Comparison of ENCODE assay signal across 12 cellular contexts in the genomic region with DNA sequence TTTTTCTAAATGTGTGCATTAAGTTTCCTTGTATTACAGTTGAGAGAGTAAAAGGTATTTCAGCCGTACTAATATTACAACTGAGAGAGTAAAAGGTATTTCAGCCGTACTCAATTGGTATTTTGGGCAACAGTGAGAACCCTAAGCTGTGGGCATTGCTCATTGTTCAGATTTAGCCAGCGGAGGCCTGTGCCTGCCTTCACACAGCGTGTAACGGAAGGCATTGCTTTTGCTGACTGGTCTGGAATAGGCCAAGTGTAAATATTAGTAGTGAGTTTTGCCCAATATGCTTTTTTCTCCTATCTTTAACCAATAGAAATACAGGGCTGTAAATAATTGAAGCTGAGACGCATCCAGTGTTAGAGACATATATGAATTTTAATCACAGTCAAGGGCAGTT.
DNase-seq lines count a peak whose midpoint lies in the region; ATAC-seq and TF ChIP-seq lines count a peak whose summit lies in the region.
"Had no signal": no experiment of that assay in that cellular context is flagged by ENCODE, and none has a peak within 500 bp of the region (broad histone marks: within the 10 kb centered on the region; RNA-seq: fewer than 3 reads in every experiment).

No MANE protein-coding gene starts in this region.

- H3K9me3 Mint-ChIP-seq in CD4-positive, alpha-beta T cell, result no peaks in the 10 kb centered on the region
- H3K9me3 Mint-ChIP-seq in central memory CD8-positive, alpha-beta T cell, result no peaks in the 10 kb centered on the region

- H3K36me3 Mint-ChIP-seq in CD4-positive, alpha-beta T cell (ENCODE audit: low read depth), result no peaks in the 10 kb centered on the region
- H3K36me3 Mint-ChIP-seq in central memory CD8-positive, alpha-beta T cell (ENCODE audit: insufficient read depth), result peaks cover 24% of the 10 kb centered on the region

- H3K4me2 ChIP-seq in smooth muscle cell, result no peak overlapping the region

- no peaks in the 10 kb centered on the region for H3K27me3 Mint-ChIP-seq in CD4-positive, alpha-beta T cell
- H3K27me3 Mint-ChIP-seq in central memory CD8-positive, alpha-beta T cell, result no peaks in the 10 kb centered on the region

- peaks cover 99% of the 10 kb centered on the region for H3K4me1 Mint-ChIP-seq in CD4-positive, alpha-beta T cell (ENCODE audit: low read depth)
- peaks cover 94% of the 10 kb centered on the region for H3K4me1 Mint-ChIP-seq in central memory CD8-positive, alpha-beta T cell

- H3K27ac ChIP-seq in CD4-positive, alpha-beta T cell (ENCODE audit: low read depth, low read length), result peak overlapping the region; percentile 89
- H3K27ac ChIP-seq in HL-60 (replicated peaks), result peak overlapping the region; percentile 28
- H3K27ac ChIP-seq in neutrophil, result peak overlapping the region; percentile 77
- no peak overlapping the region for H3K27ac ChIP-seq in smooth muscle cell (ENCODE audit: low read depth)
- H3K27ac ChIP-seq: coronary artery had no signal

- TF ChIP-seq CTCF in CD4-positive, alpha-beta T cell (IDR thresholded peaks at IDR 0.05), result no peak
- TF ChIP-seq CTCF in HL-60 (IDR thresholded peaks at IDR 0.05; ENCODE audit: insufficient read depth, low read length) (no peak), neutrophil (IDR thresholded peaks at IDR 0.05) (no peak), smooth muscle cell (IDR thresholded peaks at IDR 0.05; ENCODE audit: borderline replicate concordance, insufficient read depth, poor library complexity, severe bottlenecking) (no peak)

- H3K36me3 ChIP-seq in neutrophil (no peaks in the 10 kb centered on the region), smooth muscle cell (ENCODE audit: low read depth) (no peaks in the 10 kb centered on the region)

- no peaks in the 10 kb centered on the region for H3K79me2 ChIP-seq in smooth muscle cell (ENCODE audit: low read depth)

- no peaks in the 10 kb centered on the region for H4K20me1 ChIP-seq in smooth muscle cell (ENCODE audit: low read depth)

- H3K4me3 ChIP-seq in HL-60 (replicated peaks; ENCODE audit: insufficient read depth, low read length) (no peak overlapping the region), neutrophil (ENCODE audit: low read depth in 1 of 2, low read length in 1 of 2) (peak overlapping the region; percentile 18 to 27), smooth muscle cell (no peak overlapping the region)
- H3K4me3 ChIP-seq: coronary artery had no signal

- peak overlapping the region; percentile 97 for H3K27ac Mint-ChIP-seq in CD4-positive, alpha-beta T cell
- H3K27ac Mint-ChIP-seq in central memory CD8-positive, alpha-beta T cell (ENCODE audit: low read depth), result peak overlapping the region; percentile 93
- H3K27ac Mint-ChIP-seq: progenitor cell of endocrine pancreas had no signal

- POLR2A ChIA-PET in CD4-positive, alpha-beta T cell (lab: Charles Lee), result interaction anchor here (1.3 to 12.9 kb wide), 2 partner anchors 24 to 26 kb away, joined by 3 to 1077 read pairs; no protein-coding TSS in a partner anchor

- no peak overlapping the region for H3K9ac ChIP-seq in smooth muscle cell (ENCODE audit: low read depth)

- no peak overlapping the region for H2AFZ ChIP-seq in smooth muscle cell (ENCODE audit: low read depth)

- no peaks in the 10 kb centered on the region for H3K9me3 ChIP-seq in CD4-positive, alpha-beta T cell (ENCODE audit: control insufficient read depth, low read length)
- H3K9me3 ChIP-seq in neutrophil, result no peaks in the 10 kb centered on the region
- no peaks in the 10 kb centered on the region for H3K9me3 ChIP-seq in smooth muscle cell (replicated peaks; ENCODE audit: low read depth)

- peak overlapping the region; percentile 65 for H3K4me3 Mint-ChIP-seq in CD4-positive, alpha-beta T cell
- peak overlapping the region; percentile 74 for H3K4me3 Mint-ChIP-seq in central memory CD8-positive, alpha-beta T cell

- H3K27me3 ChIP-seq in CD4-positive, alpha-beta T cell (ENCODE audit: control insufficient read depth, insufficient read depth, low read length), result no peaks in the 10 kb centered on the region
- H3K27me3 ChIP-seq in HL-60 (ENCODE audit: insufficient read depth, poor library complexity, severe bottlenecking), result no peaks in the 10 kb centered on the region
- H3K27me3 ChIP-seq in neutrophil, result no peaks in the 10 kb centered on the region
- H3K27me3 ChIP-seq in smooth muscle cell (ENCODE audit: low read depth), result peaks cover 43% of the 10 kb centered on the region

- intact Hi-C loops in CD4-positive, alpha-beta T cell (cut with DNase I, micrococcal nuclease), result loop anchor here in 1 of 2 experiments (2.0 to 5.0 kb wide), 2 partner anchors 19 to 36 kb away; no protein-coding TSS in a partner anchor

- DNase-seq in CD4-positive, alpha-beta T cell, result no peak
- DNase-seq in HL-60 (ENCODE audit: low read depth in 1 of 2, low spot score in 1 of 2), result no peak
- no peak for DNase-seq in central memory CD8-positive, alpha-beta T cell (ENCODE audit: low spot score in 2 of 2)
- no peak for DNase-seq in smooth muscle cell (lab: John Stamatoyannopoulos, UW; ENCODE audit: unreplicated experiment)
- DNase-seq: activated CD4-positive, alpha-beta T cell treated with anti-CD3 and anti-CD28 coated beads for 4 hours; NCI-H1092; NCI-H2227 treated with DMSO at 0.1 percent for 48 hours had no signal

- H3K4me1 ChIP-seq in neutrophil (ENCODE audit: control insufficient read depth in 1 of 2, insufficient read depth in 1 of 2, low read depth in 1 of 2, low read length in 1 of 2), result peaks cover 72 to 76% of the 10 kb centered on the region in 2 experiments
- no peaks in the 10 kb centered on the region for H3K4me1 ChIP-seq in smooth muscle cell (ENCODE audit: low read depth)

- WGBS in smooth muscle cell (ENCODE audit: low lambda C conversion rate), result 84% methylated on average over 6 of the region's 6 CpGs

- CTCF ChIA-PET in CD4-positive, alpha-beta T cell (lab: Charles Lee), result interaction anchor here (1.8 to 9.4 kb wide), 3 partner anchors 16 to 54 kb away, joined by 5 to 107 read pairs (median 13); no protein-coding TSS in a partner anchor

- ATAC-seq in CD4-positive, alpha-beta T cell (ENCODE audit: poor library complexity), result no peak
- ATAC-seq in central memory CD8-positive, alpha-beta T cell (replicated peaks; ENCODE audit: extremely low read depth, poor library complexity, severe bottlenecking), result no peak
- ATAC-seq in GM18868 (IDR thresholded peaks at IDR 0.05; ENCODE audit: unreplicated experiment) (no peak), HG02610 (IDR thresholded peaks at IDR 0.05; ENCODE audit: unreplicated experiment) (no peak)

- H3F3A ChIP-seq in smooth muscle cell (ENCODE audit: low read depth), result no peaks in the 10 kb centered on the region

Comparison
In these comparisons a context has a peak if more than half of its experiments do, and no peak if none do; other contexts are left out.
1. H3K4me3 ChIP-seq: peak in neutrophil (2 of 2); none in HL-60 (single experiment) and smooth muscle cell (single experiment).